In the genomic region with DNA sequence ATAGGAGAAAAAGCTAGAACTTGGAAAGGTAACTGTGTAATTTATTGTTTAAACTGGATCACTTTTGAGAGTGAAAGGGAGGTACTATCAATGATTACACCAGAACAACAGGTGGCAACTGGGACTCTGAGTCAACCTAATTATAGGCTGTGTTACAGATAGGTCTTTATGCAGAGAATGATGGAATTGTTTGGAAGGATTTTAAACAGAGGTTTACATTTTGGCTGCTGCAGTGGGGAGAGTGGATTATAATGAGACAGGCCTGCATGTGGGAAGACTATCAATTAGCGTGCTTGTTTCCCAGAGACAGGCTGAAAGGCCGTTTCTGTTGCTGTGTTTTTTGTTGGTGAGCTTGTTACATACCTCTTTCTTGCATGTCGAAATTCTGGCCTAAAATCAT, we compare ENCODE assay signal across 15 cellular contexts.
DNase-seq lines count a peak whose midpoint lies in the region; TF ChIP-seq lines count a peak whose summit lies in the region.
"Had no signal": no experiment of that assay in that cellular context is flagged by ENCODE, and none has a peak within 500 bp of the region (broad histone marks: within the 10 kb centered on the region; RNA-seq: fewer than 3 reads in every experiment).

No MANE protein-coding gene starts in this region.

- no peak for TF ChIP-seq CTCF in right atrium auricular region (IDR thresholded peaks at IDR 0.05)

- H3K36me3 ChIP-seq in right atrium auricular region = no peaks in the 10 kb centered on the region
- H3K36me3 ChIP-seq: tibial nerve had no signal

- no peaks in the 10 kb centered on the region for H3K4me1 ChIP-seq in right atrium auricular region
- H3K4me1 ChIP-seq: Caco-2, parathyroid adenoma, tibial nerve had no signal

- no peaks in the 10 kb centered on the region for H3K27me3 ChIP-seq in right atrium auricular region
- H3K27me3 ChIP-seq: tibial nerve had no signal

- H3K27ac ChIP-seq in right atrium auricular region = no peak overlapping the region
- H3K27ac ChIP-seq: parathyroid adenoma, tibial nerve had no signal

- H3K9me3 ChIP-seq in right atrium auricular region = no peaks in the 10 kb centered on the region
- H3K9me3 ChIP-seq: Caco-2, tibial nerve had no signal

- no peak overlapping the region for H3K4me3 ChIP-seq in right atrium auricular region
- H3K4me3 ChIP-seq: tibial nerve had no signal

- DNase-seq in NCI-H1694 (lab: John Stamatoyannopoulos, UW) (peak; percentile 2), NCI-H1694 treated with DMSO at 0.1 percent for 48 hours (lab: John Stamatoyannopoulos, UW) (no peak), NCI-H2107 (lab: John Stamatoyannopoulos, UW) (peak; percentile 16), amniotic epithelial cell (ENCODE audit: low read depth) (peak; percentile 20), putamen (ENCODE audit: low spot score) (peak; percentile 3), right atrium auricular region (ENCODE audit: low spot score) (no peak), DMS53 (lab: John Stamatoyannopoulos, UW) (no peak), RKO (ENCODE audit: low spot score) (no peak)
- DNase-seq: activated CD4-positive, alpha-beta memory T cell treated with anti-CD3 and anti-CD28 coated beads, Interleukin-2, amount 10 ng/mL, durations not matched to agents 7 days and 5 days; aorta; Caco-2; mesendoderm; NCI-H2029 had no signal

Comparison
In these comparisons a context has a peak if more than half of its experiments do, and no peak if none do; other contexts are left out.
1. DNase-seq: peak in NCI-H1694 (single experiment), NCI-H2107 (single experiment), amniotic epithelial cell (single experiment) and putamen (single experiment); none in NCI-H1694 treated with DMSO at 0.1 percent for 48 hours (single experiment), right atrium auricular region (single experiment), DMS53 (single experiment) and RKO (single experiment).